Comparison of ENCODE assay signal across 22 cellular contexts in genomic region chr3:1406250-1406649, GRCh38.
"Had no signal": no experiment of that assay in that cellular context is flagged by ENCODE, and none has a peak within 500 bp of the region (broad histone marks: within the 10 kb centered on the region; RNA-seq: fewer than 3 reads in every experiment).

No MANE protein-coding gene starts in this region.

- H3K27ac ChIP-seq: HL-60, PC-9, Peyer's patch, SJCRH30, SK-N-MC had no signal

- H3K9me3 ChIP-seq: Peyer's patch, SJCRH30 had no signal

- H3K27me3 ChIP-seq: Peyer's patch, SJCRH30 had no signal

- H3K36me3 ChIP-seq: Peyer's patch, SJCRH30 had no signal

- H3K4me1 ChIP-seq: Peyer's patch, SJCRH30 had no signal

- H3K4me2 ChIP-seq: PC-9 had no signal

- DNase-seq: KBM-7, MV-4-11, NCI-H1048, NCI-H1105, NCI-H1436 treated with DMSO at 0.1 percent for 48 hours, NCI-H1694, NCI-H1930, NCI-H2081, NCI-H2107, NCI-H2171, NCI-H345, NCI-H446 treated with DMSO at 0.1 percent for 48 hours, NCI-H510A treated with DMSO at 0.1 percent for 48 hours, NCI-H526, OCI-M1, PC-9, Peyer's patch, SHP77 treated with DMSO at 0.1 percent for 48 hours, SJCRH30 had no signal

- ATAC-seq: Right ventricle myocardium inferior had no signal

- H2AFZ ChIP-seq: PC-9 had no signal

- H3K4me3 ChIP-seq: PC-9, Peyer's patch, SJCRH30, SK-N-MC had no signal
